31 cellular contexts compared by ENCODE assay signal in the genomic region with DNA sequence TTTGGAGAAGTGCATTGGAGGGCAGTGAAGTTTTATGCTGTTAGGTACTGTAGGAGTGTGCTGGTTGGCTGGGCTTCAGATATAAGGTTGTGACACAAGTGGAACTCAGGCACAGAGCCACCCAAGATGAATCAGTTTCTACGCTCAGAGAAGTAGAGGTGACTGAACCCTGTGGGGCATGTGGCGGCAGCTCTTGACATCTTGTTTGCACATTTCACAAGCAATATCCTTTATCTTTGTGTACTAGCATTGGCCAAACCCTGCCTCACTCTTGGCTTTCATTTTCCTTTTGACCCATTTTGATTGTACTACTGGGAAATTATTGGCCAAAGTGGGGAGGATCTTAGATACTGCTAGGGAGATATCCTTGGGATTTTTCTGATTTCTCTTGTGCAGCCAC.
DNase-seq lines count a peak whose midpoint lies in the region; ATAC-seq and TF ChIP-seq lines count a peak whose summit lies in the region.
"Had no signal": no experiment of that assay in that cellular context is flagged by ENCODE, and none has a peak within 500 bp of the region (broad histone marks: within the 10 kb centered on the region; RNA-seq: fewer than 3 reads in every experiment).

No MANE protein-coding gene starts in this region.

- H3K4me1 ChIP-seq in HUES48 (ENCODE audit: control insufficient read depth, insufficient read depth, low read length) (peaks cover 27% of the 10 kb centered on the region), trophoblast cell (ENCODE audit: control insufficient read depth in 1 of 2, insufficient read depth in 2 of 2, low read length in 2 of 2) (peaks cover 7 to 10% of the 10 kb centered on the region in 2 experiments), left ventricle myocardium inferior (no peaks in the 10 kb centered on the region)
- H3K4me1 ChIP-seq: ascending aorta, esophagus muscularis mucosa, heart left ventricle, suprapubic skin had no signal

- DNase-seq in SIG-M5 treated with dmso at 0.1 percent for 504 hours (lab: John Stamatoyannopoulos, UW; ENCODE audit: unreplicated experiment) (peak; percentile 47), left lobe of liver (ENCODE audit: low spot score) (peak; percentile 91), trophoblast cell (no peak), left ventricle myocardium inferior (no peak), HFFc6 (no peak)
- DNase-seq in activated CD4-positive, alpha-beta T cell treated with anti-CD3 and anti-CD28 coated beads, Interleukin-2, amount 50 U/mL, for 48 hours = no peak
- DNase-seq: activated CD4-positive, alpha-beta T cell treated with anti-CD3 and anti-CD28 coated beads, Interleukin-2, amount 10 ng/mL, durations not matched to agents 24 days and 14 days; activated effector memory CD4-positive, alpha-beta T cell treated with anti-CD3 and anti-CD28 coated beads, Interleukin-2, amount 50 U/mL, for 16 hours; activated naive CD8-positive, alpha-beta T cell treated with anti-CD3 and anti-CD28 coated beads for 36 hours; activated T-cell treated with anti-CD3 and anti-CD28 coated beads, Interleukin-2, amount 50 U/mL, for 24 hours; CD4-positive, alpha-beta memory T cell; dermis blood vessel endothelial cell; endodermal cell; foreskin melanocyte; heart left ventricle; kidney; NCI-H1105 treated with DMSO at 0.1 percent for 48 hours; NCI-H1930; NCI-H510A treated with DMSO at 0.1 percent for 48 hours; ovary; retina; small intestine; stimulated activated naive B cell treated with anti-CD40 and anti-IgM and Interleukin-4, amounts not matched to agents 10 μg/mL and 1 μg/mL and 100 μg/mL, for 72 hours; T-cell had no signal

- peak overlapping the region; percentile 85 for H4K91ac ChIP-seq in trophoblast cell (ENCODE audit: low read depth, low read length)

- intact Hi-C loops in left ventricle myocardium inferior (cut with micrococcal nuclease) = no loop called here

- H3K4me3 ChIP-seq in HUES48 (ENCODE audit: low read depth, low read length) (0 out of 2 replicates have a peak overlapping the region, but pooled peaks have one; percentile 23), trophoblast cell (ENCODE audit: low read depth, low read length) (no peak overlapping the region), left ventricle myocardium inferior (no peak overlapping the region)
- H3K4me3 ChIP-seq: ascending aorta, esophagus muscularis mucosa, heart left ventricle, ovary, suprapubic skin had no signal

- peaks cover 21% of the 10 kb centered on the region for H3K79me1 ChIP-seq in trophoblast cell (ENCODE audit: low read length)

- no peaks in the 10 kb centered on the region for H3K36me3 Mint-ChIP-seq in HFFc6 (ENCODE audit: low read depth)
- H3K36me3 Mint-ChIP-seq: activated naive CD8-positive, alpha-beta T cell treated with anti-CD3 and anti-CD28 coated beads for 36 hours; CD4-positive, alpha-beta memory T cell; stimulated activated naive B cell treated with anti-CD40 and anti-IgM and Interleukin-4, amounts not matched to agents 10 μg/mL and 1 μg/mL and 100 μg/mL, for 72 hours; T-cell had no signal

- H3K36me3 ChIP-seq in HUES48 (ENCODE audit: control insufficient read depth, insufficient read depth, low read length) = no peaks in the 10 kb centered on the region
- H3K36me3 ChIP-seq in trophoblast cell (ENCODE audit: control insufficient read depth in 1 of 2, insufficient read depth in 2 of 2, low read length in 2 of 2) = no peaks in the 10 kb centered on the region
- no peaks in the 10 kb centered on the region for H3K36me3 ChIP-seq in left ventricle myocardium inferior
- H3K36me3 ChIP-seq: ascending aorta, esophagus muscularis mucosa, heart left ventricle, ovary, suprapubic skin had no signal

- no peak overlapping the region for H3K4me2 ChIP-seq in trophoblast cell (ENCODE audit: low read length)

- H3K27me3 ChIP-seq in HUES48 (ENCODE audit: control insufficient read depth, insufficient read depth, low read length) (no peaks in the 10 kb centered on the region), trophoblast cell (ENCODE audit: insufficient read depth, low read length) (no peaks in the 10 kb centered on the region), left ventricle myocardium inferior (ENCODE audit: low read depth) (peaks cover 24% of the 10 kb centered on the region)
- H3K27me3 ChIP-seq: ascending aorta, ovary had no signal

- no peaks in the 10 kb centered on the region for H3K4me1 Mint-ChIP-seq in HFFc6 (ENCODE audit: low read depth)
- H3K4me1 Mint-ChIP-seq: activated naive CD8-positive, alpha-beta T cell treated with anti-CD3 and anti-CD28 coated beads for 36 hours; B cell; CD4-positive, alpha-beta memory T cell; central memory CD8-positive, alpha-beta T cell; stimulated activated naive B cell treated with anti-CD40 and anti-IgM and Interleukin-4, amounts not matched to agents 10 μg/mL and 1 μg/mL and 100 μg/mL, for 72 hours; T-cell had no signal

- no peak overlapping the region for H3K4me3 Mint-ChIP-seq in HFFc6
- H3K4me3 Mint-ChIP-seq: activated CD4-positive, alpha-beta T cell treated with anti-CD3 and anti-CD28 coated beads, Interleukin-2, amount 10 ng/mL, durations not matched to agents 24 days and 14 days; activated naive CD8-positive, alpha-beta T cell treated with anti-CD3 and anti-CD28 coated beads for 36 hours; activated T-cell treated with anti-CD3 and anti-CD28 coated beads, Interleukin-2, amount 50 U/mL, for 24 hours; B cell; CD4-positive, alpha-beta memory T cell; central memory CD8-positive, alpha-beta T cell; endodermal cell; stimulated activated naive B cell treated with anti-CD40 and anti-IgM and Interleukin-4, amounts not matched to agents 10 μg/mL and 1 μg/mL and 100 μg/mL, for 72 hours; T-cell had no signal

- no CpG with 5 or more reads among the region's 2 CpGs for WGBS in trophoblast cell (ENCODE audit: extremely low coverage, insufficient coverage, insufficient read length)

- TF ChIP-seq CTCF in left ventricle myocardium inferior (IDR thresholded peaks at IDR 0.05; ENCODE audit: borderline replicate concordance) (no peak), HFFc6 (IDR thresholded peaks at IDR 0.05) (no peak)

- H3K9me3 ChIP-seq in HUES48 (ENCODE audit: control insufficient read depth, insufficient read depth, low read length) (no peaks in the 10 kb centered on the region), trophoblast cell (ENCODE audit: insufficient read depth, low read depth, low read length) (no peaks in the 10 kb centered on the region), left ventricle myocardium inferior (replicated peaks) (no peaks in the 10 kb centered on the region)
- H3K9me3 ChIP-seq: ascending aorta, esophagus muscularis mucosa, heart left ventricle, ovary, suprapubic skin had no signal

- ATAC-seq in left lobe of liver (peak; percentile 93), GM18909 (IDR thresholded peaks at IDR 0.05; ENCODE audit: poor library complexity, unreplicated experiment) (no peak)
- ATAC-seq: heart left ventricle; stimulated activated naive B cell treated with anti-CD40 and anti-IgM and Interleukin-4, amounts not matched to agents 10 μg/mL and 1 μg/mL and 100 μg/mL, for 72 hours; T-cell had no signal

- H2AK5ac ChIP-seq in trophoblast cell (ENCODE audit: low read length) = no peak overlapping the region

- peaks cover 13% of the 10 kb centered on the region for H3K27me3 Mint-ChIP-seq in HFFc6 (ENCODE audit: insufficient read depth)

- H2BK12ac ChIP-seq in trophoblast cell (ENCODE audit: low read length) = no peak overlapping the region

- H3K27ac Mint-ChIP-seq in HFFc6 = no peak overlapping the region
- H3K27ac Mint-ChIP-seq: activated CD4-positive, alpha-beta T cell treated with anti-CD3 and anti-CD28 coated beads, Interleukin-2, amount 10 ng/mL, durations not matched to agents 24 days and 14 days; activated naive CD8-positive, alpha-beta T cell treated with anti-CD3 and anti-CD28 coated beads for 36 hours; activated T-cell treated with anti-CD3 and anti-CD28 coated beads, Interleukin-2, amount 50 U/mL, for 24 hours; B cell; endodermal cell; stimulated activated naive B cell treated with anti-CD40 and anti-IgM and Interleukin-4, amounts not matched to agents 10 μg/mL and 1 μg/mL and 100 μg/mL, for 72 hours; T-cell had no signal

- no peak overlapping the region for H3K4ac ChIP-seq in trophoblast cell (ENCODE audit: low read depth, low read length)

- peak overlapping the region; percentile 46 for H3K14ac ChIP-seq in trophoblast cell (ENCODE audit: low read length)

- peak overlapping the region; percentile 44 for H2BK5ac ChIP-seq in trophoblast cell (ENCODE audit: low read depth, low read length, poor library complexity)

- H2AFZ ChIP-seq in trophoblast cell (ENCODE audit: insufficient read depth, low read length, poor library complexity) = no peak overlapping the region

- H2BK120ac ChIP-seq in trophoblast cell (ENCODE audit: insufficient read depth, low read length, poor library complexity) = peak overlapping the region; percentile 70

- H3K9me3 Mint-ChIP-seq in HFFc6 = no peaks in the 10 kb centered on the region
- H3K9me3 Mint-ChIP-seq: activated CD4-positive, alpha-beta T cell treated with anti-CD3 and anti-CD28 coated beads, Interleukin-2, amount 10 ng/mL, durations not matched to agents 24 days and 14 days; activated naive CD8-positive, alpha-beta T cell treated with anti-CD3 and anti-CD28 coated beads for 36 hours; activated T-cell treated with anti-CD3 and anti-CD28 coated beads, Interleukin-2, amount 50 U/mL, for 24 hours; central memory CD8-positive, alpha-beta T cell; stimulated activated naive B cell treated with anti-CD40 and anti-IgM and Interleukin-4, amounts not matched to agents 10 μg/mL and 1 μg/mL and 100 μg/mL, for 72 hours; T-cell had no signal

- H3K23ac ChIP-seq in trophoblast cell (ENCODE audit: low read length) = no peak overlapping the region

- H3K9ac ChIP-seq in HUES48 (ENCODE audit: low read depth, low read length) = no peak overlapping the region
- H3K9ac ChIP-seq in trophoblast cell (ENCODE audit: low read length) = no peak overlapping the region

- H3K18ac ChIP-seq in trophoblast cell (ENCODE audit: low read length) = peak overlapping the region; percentile 29

- H4K12ac ChIP-seq in trophoblast cell (ENCODE audit: low read depth, low read length) = no peak overlapping the region

- no peak overlapping the region for H4K8ac ChIP-seq in trophoblast cell (ENCODE audit: low read depth, low read length)

- peak overlapping the region; percentile 52 for H3K27ac ChIP-seq in HUES48 (ENCODE audit: low read depth, low read length)
- H3K27ac ChIP-seq in trophoblast cell (ENCODE audit: low read depth, low read length) = peak overlapping the region; percentile 81
- H3K27ac ChIP-seq in left ventricle myocardium inferior (replicated peaks) = no peak overlapping the region
- H3K27ac ChIP-seq: ascending aorta, esophagus muscularis mucosa, heart left ventricle, ovary, suprapubic skin had no signal

- no peaks in the 10 kb centered on the region for H3K79me2 ChIP-seq in trophoblast cell (ENCODE audit: control insufficient read depth, insufficient read depth, low read length, poor library complexity)

Comparison
In these comparisons a context has a peak if more than half of its experiments do, and no peak if none do; other contexts are left out.
1. DNase-seq: peak in SIG-M5 treated with dmso at 0.1 percent for 504 hours (single experiment) and left lobe of liver (single experiment); none in trophoblast cell (0 of 2), activated CD4-positive, alpha-beta T cell treated with anti-CD3 and anti-CD28 coated beads, Interleukin-2, amount 50 U/mL, for 48 hours (0 of 2), left ventricle myocardium inferior (single experiment) and HFFc6 (single experiment).